ENCODE assay signal across 21 cellular contexts in genomic region chr20:54339093-54339492, GRCh38.
"Had no signal": no experiment of that assay in that cellular context is flagged by ENCODE, and none has a peak within 500 bp of the region (broad histone marks: within the 10 kb centered on the region; RNA-seq: fewer than 3 reads in every experiment).

No MANE protein-coding gene starts in this region.

- H3K9ac ChIP-seq: parathyroid adenoma had no signal

- H3K27me3 Mint-ChIP-seq: activated CD4-positive, alpha-beta T cell treated with anti-CD3 and anti-CD28 coated beads, Interleukin-2, amount 10 ng/mL, durations not matched to agents 24 days and 14 days had no signal

- H3K79me2 ChIP-seq: parathyroid adenoma had no signal

- H3K9me3 ChIP-seq: esophagus squamous epithelium, gastrocnemius medialis, mucosa of descending colon, right lobe of liver, thyroid gland had no signal

- H3K36me3 Mint-ChIP-seq: activated naive CD8-positive, alpha-beta T cell treated with anti-CD3 and anti-CD28 coated beads for 36 hours had no signal

- H3K4me3 ChIP-seq: dorsolateral prefrontal cortex, esophagus squamous epithelium, gastrocnemius medialis, mucosa of descending colon, right lobe of liver, skin epidermis, thyroid gland had no signal

- H2AFZ ChIP-seq: parathyroid adenoma had no signal

- H3K4me1 ChIP-seq: esophagus squamous epithelium, gastrocnemius medialis, parathyroid adenoma, right lobe of liver, thyroid gland had no signal

- ATAC-seq: activated CD8-positive, alpha-beta T cell treated with anti-CD3 and anti-CD28 coated beads, Interleukin-2, amount 10 ng/mL, durations not matched to agents 7 days and 5 days; activated T-helper 17 cell treated with anti-CD3 and anti-CD28 coated beads, Interleukin-2, amount 50 U/mL, for 72 hours; gastrocnemius medialis; mucosa of descending colon had no signal

- H3K27ac ChIP-seq: dorsolateral prefrontal cortex, esophagus squamous epithelium, gastrocnemius medialis, parathyroid adenoma, right lobe of liver, skin epidermis, thyroid gland had no signal

- H3K27ac Mint-ChIP-seq: activated CD4-positive, alpha-beta T cell treated with anti-CD3 and anti-CD28 coated beads, Interleukin-2, amount 10 ng/mL, durations not matched to agents 24 days and 14 days; activated CD8-positive, alpha-beta T cell treated with anti-CD3 and anti-CD28 coated beads, Interleukin-2, amount 10 ng/mL, durations not matched to agents 7 days and 5 days; activated naive CD8-positive, alpha-beta T cell treated with anti-CD3 and anti-CD28 coated beads for 36 hours; activated T-cell treated with anti-CD3 and anti-CD28 coated beads, Interleukin-2, amount 50 U/mL, for 24 hours; activated T-helper 17 cell treated with anti-CD3 and anti-CD28 coated beads, Interleukin-2, amount 50 U/mL, for 72 hours; stimulated activated naive CD8-positive, alpha-beta T cell treated with anti-CD3 and anti-CD28 coated beads, Interleukin-15, Interleukin-2, amounts not matched to agents 100 ng/mL and 50 ng/mL, for 24 hours had no signal

- H3K27me3 ChIP-seq: esophagus squamous epithelium, gastrocnemius medialis, right lobe of liver, thyroid gland had no signal

- H3K36me3 ChIP-seq: esophagus squamous epithelium, gastrocnemius medialis, right lobe of liver, thyroid gland had no signal

- H3K4me1 Mint-ChIP-seq: activated T-helper 17 cell treated with anti-CD3 and anti-CD28 coated beads, Interleukin-2, amount 50 U/mL, for 72 hours; central memory CD8-positive, alpha-beta T cell had no signal

- DNase-seq: activated CD4-positive, alpha-beta T cell treated with anti-CD3 and anti-CD28 coated beads, Interleukin-2, amount 10 ng/mL, durations not matched to agents 24 days and 14 days; activated CD4-positive, CD25-positive, alpha-beta regulatory T cell; activated CD8-positive, alpha-beta T cell treated with anti-CD3 and anti-CD28 coated beads, Interleukin-2, amount 10 ng/mL, durations not matched to agents 7 days and 5 days; activated naive CD8-positive, alpha-beta T cell treated with anti-CD3 and anti-CD28 coated beads for 36 hours; activated T-cell treated with anti-CD3 and anti-CD28 coated beads, Interleukin-2, amount 50 U/mL, for 24 hours; dorsolateral prefrontal cortex; esophagus squamous epithelium; gastrocnemius medialis; mesendoderm; mucosa of descending colon; nucleus accumbens; right lobe of liver; stimulated activated CD4-positive, alpha-beta T cell treated with anti-CD3 and anti-CD28 coated beads, Interleukin-1b, Interleukin-23, amount 100 ng/mL, for 48 hours; substantia nigra; T-helper 9 cell; thyroid gland had no signal

- H3K4me3 Mint-ChIP-seq: activated CD4-positive, alpha-beta T cell treated with anti-CD3 and anti-CD28 coated beads, Interleukin-2, amount 10 ng/mL, durations not matched to agents 24 days and 14 days; activated CD8-positive, alpha-beta T cell treated with anti-CD3 and anti-CD28 coated beads, Interleukin-2, amount 10 ng/mL, durations not matched to agents 7 days and 5 days; activated naive CD8-positive, alpha-beta T cell treated with anti-CD3 and anti-CD28 coated beads for 36 hours; activated T-cell treated with anti-CD3 and anti-CD28 coated beads, Interleukin-2, amount 50 U/mL, for 24 hours; activated T-helper 17 cell treated with anti-CD3 and anti-CD28 coated beads, Interleukin-2, amount 50 U/mL, for 72 hours; central memory CD8-positive, alpha-beta T cell; stimulated activated naive CD8-positive, alpha-beta T cell treated with anti-CD3 and anti-CD28 coated beads, Interleukin-15, Interleukin-2, amounts not matched to agents 100 ng/mL and 50 ng/mL, for 24 hours had no signal
